Comparison of ENCODE assay signal across 1 cellular context in genomic region chr2:68776124-68776523, GRCh38.
TF ChIP-seq lines count a peak whose summit lies in the region.

No MANE protein-coding gene starts in this region.

TF ChIP-seq in K562, 482 proteins besides CTCF, POLR2A, EP300 and RAD21 (continued from another document and continues in another):
- TF ChIP-seq THRB (CRISPR knock-in tag; conservative IDR thresholded peaks at IDR 0.05) (0 out of 2 replicates have a peak, but pooled peaks have one; percentile 55), HMGN3 (IDR thresholded peaks at IDR 0.05; ENCODE audit: borderline replicate concordance, extremely low read depth, insufficient read length, low read depth, low read length) (no peak), YY1 (IDR thresholded peaks at IDR 0.05; ENCODE audit: borderline replicate concordance in 1 of 3, control insufficient read depth in 1 of 3, extremely low read depth in 1 of 3, insufficient read depth in 3 of 3, insufficient read length in 1 of 3, insufficient replicate concordance in 2 of 3, low read depth in 1 of 3, low read length in 2 of 3) (no peak), AFF4 (CRISPR knock-in tag; IDR thresholded peaks at IDR 0.05) (no peak), GATAD2B (IDR thresholded peaks at IDR 0.05; ENCODE audit: borderline replicate concordance) (no peak), HBP1 (CRISPR knock-in tag; IDR thresholded peaks at IDR 0.05) (peak; percentile 65; the same call in 1 of the 2 replicates), POLR2H (tag; IDR thresholded peaks at IDR 0.05; ENCODE audit: low read depth) (no peak), SMARCA4 (IDR thresholded peaks at IDR 0.05) (peak; percentile 36; the same call in 1 of the 2 replicates), LARP7 (IDR thresholded peaks at IDR 0.05) (no peak), THAP12 (CRISPR knock-in tag; IDR thresholded peaks at IDR 0.05) (no peak), ZMIZ1 (IDR thresholded peaks at IDR 0.05; ENCODE audit: low read depth in 2 of 2, low read length in 2 of 2) (no peak), DEAF1 (CRISPR knock-in tag; IDR thresholded peaks at IDR 0.05) (peak; percentile 39; the same call in 1 of the 2 replicates), MCM7 (IDR thresholded peaks at IDR 0.05) (no peak), C11orf30 (IDR thresholded peaks at IDR 0.05; ENCODE audit: low read depth) (no peak), RCOR1 (IDR thresholded peaks at IDR 0.05; ENCODE audit: borderline replicate concordance in 1 of 2, low read depth in 2 of 2, low read length in 2 of 2) (no peak), HCFC1 (IDR thresholded peaks at IDR 0.05; ENCODE audit: low read depth, low read length) (no peak), OTX1 (CRISPR knock-in tag; IDR thresholded peaks at IDR 0.05) (no peak), STAG1 (CRISPR knock-in tag; IDR thresholded peaks at IDR 0.05; ENCODE audit: borderline replicate concordance) (no peak), ZNF830 (CRISPR knock-in tag; IDR thresholded peaks at IDR 0.05) (no peak), ZBTB43 (CRISPR knock-in tag; IDR thresholded peaks at IDR 0.05) (no peak), SMARCC2 (IDR thresholded peaks at IDR 0.05; ENCODE audit: low read depth) (no peak), ZC3H4 (CRISPR knock-in tag; IDR thresholded peaks at IDR 0.05; ENCODE audit: borderline replicate concordance) (no peak), TBL1XR1 (IDR thresholded peaks at IDR 0.05; ENCODE audit: low read length in 2 of 2) (no peak), ESRRB (CRISPR knock-in tag; IDR thresholded peaks at IDR 0.05; ENCODE audit: borderline replicate concordance) (no peak), PTBP1 (IDR thresholded peaks at IDR 0.05; ENCODE audit: low read depth, low read length) (no peak), ZNF280B (CRISPR knock-in tag; IDR thresholded peaks at IDR 0.05) (no peak), TRIM25 (IDR thresholded peaks at IDR 0.05; ENCODE audit: borderline replicate concordance) (no peak), ZBTB26 (CRISPR knock-in tag; IDR thresholded peaks at IDR 0.05) (0 out of 2 replicates have a peak, but pooled peaks have one; percentile 23), SMARCA5 (IDR thresholded peaks at IDR 0.05) (0 out of 2 replicates have a peak, but pooled peaks have one; percentile 22), ZNF165 (CRISPR knock-in tag; IDR thresholded peaks at IDR 0.05; ENCODE audit: borderline replicate concordance) (no peak), SP2 (IDR thresholded peaks at IDR 0.05; ENCODE audit: extremely low read depth, low read depth, low read length, poor library complexity, severe bottlenecking) (no peak)
